14 cellular contexts compared by ENCODE assay signal in the genomic region with DNA sequence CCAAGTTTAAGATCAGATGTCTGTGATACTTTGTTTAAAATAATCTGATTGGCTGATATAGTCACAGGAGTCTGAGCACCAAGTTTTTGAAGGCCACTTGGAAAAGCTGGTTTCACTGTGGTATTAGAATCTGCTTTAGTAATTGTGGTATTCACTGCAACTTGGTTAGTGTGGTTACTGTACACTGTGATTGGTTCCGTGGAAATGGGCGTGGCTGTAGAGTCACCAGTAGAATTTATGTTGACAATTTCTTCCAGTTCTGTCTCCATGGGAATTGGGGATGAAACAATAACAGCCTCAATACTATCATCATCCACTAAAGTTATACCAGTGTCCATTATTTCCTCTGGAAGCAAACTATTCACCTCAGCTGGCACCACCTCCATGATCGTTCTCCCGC. TPM values are rescaled to one million over a fixed set of nuclear protein-coding genes. Genes with fewer than 3 reads are reported as not detected.
A peak's percentile ranks its signal among the peaks of the same experiment; 100 is the strongest.
DNase-seq lines count a peak whose midpoint lies in the region; ATAC-seq and TF ChIP-seq lines count a peak whose summit lies in the region.
"Had no signal": no experiment of that assay in that cellular context is flagged by ENCODE, and none has a peak within 500 bp of the region (broad histone marks: within the 10 kb centered on the region; RNA-seq: fewer than 3 reads in every experiment).

No MANE protein-coding gene starts in this region.

- no peaks in the 10 kb centered on the region for H3K27me3 ChIP-seq in SK-N-SH (ENCODE audit: insufficient read depth)

- H3K9me2 ChIP-seq in SK-N-SH = no peaks in the 10 kb centered on the region

- in situ Hi-C loops in ACHN (cut with HindIII; ENCODE audit: low pct_ligation_motif_present, low pct_unique_long_range_greater_than_20kb, low sequenced_read_pairs) = no loop called here

- no peaks in the 10 kb centered on the region for H3K36me3 ChIP-seq in SK-N-SH (replicated peaks in 1 of 2; ENCODE audit: control insufficient read depth in 1 of 2, insufficient read depth in 2 of 2, low read length in 1 of 2)
- H3K36me3 ChIP-seq: thoracic aorta had no signal

- peaks cover 48% of the 10 kb centered on the region for H3K79me2 ChIP-seq in SK-N-SH (ENCODE audit: insufficient read depth)

- no peak overlapping the region for H2AFZ ChIP-seq in SK-N-SH (ENCODE audit: low read depth)

- no peak for TF ChIP-seq RAD21 in SK-N-SH (IDR thresholded peaks at IDR 0.05; ENCODE audit: low read length)

- TF ChIP-seq EP300 in SK-N-SH (IDR thresholded peaks at IDR 0.05; ENCODE audit: borderline replicate concordance in 1 of 2, low read depth in 1 of 2, low read length in 1 of 2) = no peak

- H3K9ac ChIP-seq in SK-N-SH = no peak overlapping the region

- TF ChIP-seq CTCF in SK-N-SH (IDR thresholded peaks at IDR 0.05) (no peak), fibroblast of mammary gland (conservative IDR thresholded peaks at IDR 0.05; ENCODE audit: control insufficient read depth, insufficient read depth, low read depth, low read length) (no peak)

- POLR2A ChIA-PET in SK-N-SH (lab: Yijun Ruan, JAX) = no interaction called here

- H3K4me3 ChIP-seq in SK-N-SH (ENCODE audit: low read depth in 2 of 2, low read length in 1 of 2) = no peak overlapping the region
- no peak overlapping the region for H3K4me3 ChIP-seq in fibroblast of mammary gland (ENCODE audit: control insufficient read depth, low read depth, low read length)
- H3K4me3 ChIP-seq: SK-N-MC, thoracic aorta had no signal

- H3K9me3 ChIP-seq in SK-N-SH = no peaks in the 10 kb centered on the region
- H3K9me3 ChIP-seq: thoracic aorta had no signal

- peaks cover 5% of the 10 kb centered on the region; the same call in 1 of the 2 replicates for H4K20me1 ChIP-seq in SK-N-SH (ENCODE audit: insufficient read depth)

- peaks cover 3 to 6% of the 10 kb centered on the region in 2 experiments; a peak in 2 of 4 replicates for H3K4me1 ChIP-seq in SK-N-SH (ENCODE audit: control insufficient read depth in 1 of 2, insufficient read depth in 2 of 2, low read depth in 1 of 2, low read length in 1 of 2)

- DNase-seq in ACHN = peak; percentile 62
- peak; percentile 38 for DNase-seq in GM04503 (ENCODE audit: low read depth)
- no peak for DNase-seq in SK-N-SH
- peak; percentile 78 for DNase-seq in fibroblast of mammary gland (ENCODE audit: low read depth)
- no peak for DNase-seq in mucosa of gallbladder (ENCODE audit: low spot score)
- no peak for DNase-seq in NCI-H128 (lab: John Stamatoyannopoulos, UW; ENCODE audit: unreplicated experiment)
- DNase-seq: activated T-cell treated with anti-CD3 and anti-CD28 coated beads, Interleukin-2, amount 50 U/mL, for 24 hours; mesendoderm; NCI-H146; stimulated activated CD4-positive, alpha-beta T cell treated with anti-CD3 and anti-CD28 coated beads, Interleukin-12 subunit alpha, Interleukin-12 subunit beta, amount 100 ng/mL, for 4 hours had no signal

- WGBS in SK-N-SH (ENCODE audit: low lambda C conversion rate) = 82% methylated on average over 4 of the region's 4 CpGs

- no peak overlapping the region for H3K4me2 ChIP-seq in SK-N-SH

- no peak for ATAC-seq in GM21381 (IDR thresholded peaks at IDR 0.05; ENCODE audit: unreplicated experiment)
- no peak for ATAC-seq in GM21526 (IDR thresholded peaks at IDR 0.05; ENCODE audit: low FRiP score, unreplicated experiment)

- CTCF ChIA-PET in SK-N-SH (lab: Yijun Ruan, JAX) = no interaction called here

- H3F3A ChIP-seq in SK-N-SH (replicated peaks; ENCODE audit: insufficient read depth) = peaks cover 29% of the 10 kb centered on the region

- H3K27ac ChIP-seq in SK-N-SH (ENCODE audit: low read depth in 2 of 2, low read length in 1 of 2) = peak overlapping the region; percentile 53 to 55; a peak in 3 of 4 replicates
- H3K27ac ChIP-seq: thoracic aorta had no signal

TF ChIP-seq in SK-N-SH, 30 proteins besides CTCF, POLR2A, EP300 and RAD21:
- TF ChIP-seq POLR2AphosphoS5 (IDR thresholded peaks at IDR 0.05; ENCODE audit: low read depth, low read length) (no peak), GATA2 (CRISPR knock-in tag; IDR thresholded peaks at IDR 0.05) (no peak), FOXJ3 (CRISPR knock-in tag; IDR thresholded peaks at IDR 0.05) (no peak), RXRA (IDR thresholded peaks at IDR 0.05; ENCODE audit: borderline replicate concordance, low read depth) (no peak), EZH2phosphoT487 (IDR thresholded peaks at IDR 0.05; ENCODE audit: borderline replicate concordance, low read depth) (no peak), SIN3A (IDR thresholded peaks at IDR 0.05; ENCODE audit: borderline replicate concordance, low read depth, low read length) (no peak), RFX5 (IDR thresholded peaks at IDR 0.05; ENCODE audit: low read length) (peak; percentile 71), TCF12 (IDR thresholded peaks at IDR 0.05) (0 out of 2 replicates have a peak, but pooled peaks have one; percentile 0), JUND (IDR thresholded peaks at IDR 0.05) (no peak), TAF1 (IDR thresholded peaks at IDR 0.05; ENCODE audit: borderline replicate concordance, low read depth, low read length) (0 out of 2 replicates have a peak, but pooled peaks have one; percentile 13)

RNA-seq across cellular contexts. Expression of a gene that starts 26.2 kb away (rescaled TPM):
- polyA plus RNA-seq in SK-N-SH (2012; rRNA removed) = 6.4 and 8.0 TPM in 2 replicates
- polyA plus RNA-seq in SK-N-SH (2012; cell fraction: cytosol; rRNA removed) = 7.4 and 7.5 TPM in 2 replicates
- 2.4 and 5.7 TPM in 2 replicates for polyA plus RNA-seq in SK-N-SH (2012; cell fraction: nucleus; rRNA removed)
- total RNA-seq in mucosa of gallbladder = 11.5 TPM

RNA-seq across cellular contexts. Expression of a gene that starts 50.5 kb away (rescaled TPM):
- 32.2 and 33.9 TPM in 2 replicates for polyA plus RNA-seq in SK-N-SH (2012; rRNA removed)
- polyA plus RNA-seq in SK-N-SH (2012; cell fraction: cytosol; rRNA removed) = 39.5 and 44.6 TPM in 2 replicates
- 14.3 and 31.8 TPM in 2 replicates for polyA plus RNA-seq in SK-N-SH (2012; cell fraction: nucleus; rRNA removed)
- total RNA-seq in mucosa of gallbladder = 31.5 TPM

Comparison
In these comparisons a context has a peak if more than half of its experiments do, and no peak if none do; other contexts are left out.
1. DNase-seq: peak in ACHN (single experiment), GM04503 (single experiment) and fibroblast of mammary gland (single experiment); none in SK-N-SH (single experiment), mucosa of gallbladder (single experiment) and NCI-H128 (single experiment).